In the genomic region with DNA sequence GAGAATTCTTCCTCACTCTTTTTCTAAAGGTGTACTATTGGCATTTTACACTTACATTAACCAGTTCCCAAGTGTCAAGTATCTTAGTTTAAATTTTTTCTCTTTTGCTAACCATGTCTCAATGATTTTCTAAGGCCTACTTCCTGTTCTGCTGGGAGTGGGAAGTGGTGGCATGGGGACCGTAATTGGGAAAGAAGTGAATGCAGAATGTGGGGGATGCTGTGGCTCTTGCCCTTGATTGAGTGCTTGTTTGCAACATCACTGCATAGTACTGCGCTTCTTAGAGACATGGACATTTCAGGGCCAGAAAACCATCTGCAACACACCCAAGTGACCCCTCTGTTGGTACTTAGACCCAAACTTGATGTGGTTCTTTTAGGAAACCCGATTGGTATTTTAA, we compare ENCODE assay signal across 18 cellular contexts.
"Had no signal": no experiment of that assay in that cellular context is flagged by ENCODE, and none has a peak within 500 bp of the region (broad histone marks: within the 10 kb centered on the region; RNA-seq: fewer than 3 reads in every experiment).

No MANE protein-coding gene starts in this region.

- DNase-seq: activated CD4-positive, alpha-beta T cell treated with anti-CD3 and anti-CD28 coated beads, Interleukin-2, amount 50 U/mL, for 1 hour; activated CD4-positive, CD25-positive, alpha-beta regulatory T cell treated with anti-CD3 and anti-CD28 coated beads, Interleukin-2, amount 50 U/mL, for 72 hours; activated CD8-positive, alpha-beta memory T cell treated with anti-CD3 and anti-CD28 coated beads for 24 hours; activated CD8-positive, alpha-beta memory T cell treated with anti-CD3 and anti-CD28 coated beads, Interleukin-2, amount 50 U/mL, for 48 hours; activated effector memory CD4-positive, alpha-beta T cell treated with anti-CD3 and anti-CD28 coated beads, Interleukin-2, amount 50 U/mL, for 16 hours; activated T-cell treated with anti-CD3 and anti-CD28 coated beads, Interleukin-2, amount 50 U/mL, for 72 hours; cerebellar nuclear complex; cortex of kidney; erythroblast; foreskin melanocyte; hypothalamus; islet precursor cell; left colon; right cardiac atrium; stimulated activated naive CD8-positive, alpha-beta T cell treated with anti-CD3 and anti-CD28 coated beads, Interleukin-15, Interleukin-2, amounts not matched to agents 100 U/mL and 50 U/mL, for 24 hours; substantia nigra; tibial artery; uterus had no signal
